25 cellular contexts compared by ENCODE assay signal in genomic region chr18:10562773-10563160, GRCh38.
"Had no signal": no experiment of that assay in that cellular context is flagged by ENCODE, and none has a peak within 500 bp of the region (broad histone marks: within the 10 kb centered on the region; RNA-seq: fewer than 3 reads in every experiment).

No MANE protein-coding gene starts in this region.

- DNase-seq: activated CD4-positive, alpha-beta T cell treated with anti-CD3 and anti-CD28 coated beads for 1 hour; activated CD4-positive, alpha-beta T cell treated with anti-CD3 and anti-CD28 coated beads, Interleukin-2, amount 50 U/mL, for 1 hour; activated CD8-positive, alpha-beta memory T cell treated with anti-CD3 and anti-CD28 coated beads, Interleukin-2, amount 10 ng/mL, durations not matched to agents 7 days and 5 days; activated CD8-positive, alpha-beta T cell treated with anti-CD3 and anti-CD28 coated beads, Interleukin-2, amount 10 ng/mL, durations not matched to agents 7 days and 5 days; activated naive CD8-positive, alpha-beta T cell treated with anti-CD3 and anti-CD28 coated beads, Interleukin-2, amount 50 U/mL, for 24 hours; activated T-cell treated with anti-CD3 and anti-CD28 coated beads, Interleukin-2, amount 50 U/mL, for 48 hours; anterior cingulate cortex; endodermal cell; gastrocnemius medialis; islet precursor cell; left ventricle myocardium inferior; mucosa of descending colon; posterior cingulate gyrus; stimulated activated CD4-positive, alpha-beta T cell treated with anti-CD3 and anti-CD28 coated beads, Interleukin-4, amount 100 ng/mL, for 1 hour; stimulated activated naive CD8-positive, alpha-beta T cell treated with anti-CD3 and anti-CD28 coated beads, Interleukin-15, Interleukin-2, amounts not matched to agents 100 U/mL and 50 U/mL, for 24 hours; T-helper 2 cell; testis; transverse colon had no signal

- H3K36me3 ChIP-seq: gastrocnemius medialis, transverse colon had no signal

- H3K4me1 ChIP-seq: testis had no signal

- H3K4me3 ChIP-seq: gastrocnemius medialis, hepatocyte, left ventricle myocardium inferior, mucosa of descending colon, testis, transverse colon had no signal

- H3K27me3 Mint-ChIP-seq: activated CD8-positive, alpha-beta memory T cell treated with anti-CD3 and anti-CD28 coated beads, Interleukin-2, amount 10 ng/mL, durations not matched to agents 7 days and 5 days; activated naive CD4-positive, alpha-beta T cell treated with anti-CD3 and anti-CD28 coated beads, Interleukin-2, amount 50 U/mL, for 24 hours; activated naive CD8-positive, alpha-beta T cell treated with anti-CD3 and anti-CD28 coated beads, Interleukin-2, amount 50 U/mL, for 24 hours; brain had no signal

- H3K27ac ChIP-seq: gastrocnemius medialis, hepatocyte, left ventricle myocardium inferior, testis, transverse colon had no signal

- H3K9me3 Mint-ChIP-seq: activated naive CD4-positive, alpha-beta T cell treated with anti-CD3 and anti-CD28 coated beads, Interleukin-2, amount 50 U/mL, for 24 hours; activated naive CD8-positive, alpha-beta T cell treated with anti-CD3 and anti-CD28 coated beads, Interleukin-2, amount 50 U/mL, for 24 hours; activated T-helper 2 cell treated with anti-CD3 and anti-CD28 coated beads, Interferon-gamma antibody, Interleukin-2, Interleukin-4, amounts not matched to agents 10 μg/mL and 5 μg/mL and 100 μg/mL, durations not matched to agents 14 hours and 24 hours and 36 hours; dendritic cell treated with granulocyte-macrophage colony-stimulating factor and Interleukin-4, amounts not matched to agents 40 ng/mL and 50 ng/mL, for 4 days; endodermal cell had no signal

- H3K27ac Mint-ChIP-seq: activated CD8-positive, alpha-beta memory T cell treated with anti-CD3 and anti-CD28 coated beads, Interleukin-2, amount 10 ng/mL, durations not matched to agents 7 days and 5 days; activated CD8-positive, alpha-beta T cell treated with anti-CD3 and anti-CD28 coated beads, Interleukin-2, amount 10 ng/mL, durations not matched to agents 7 days and 5 days; activated naive CD4-positive, alpha-beta T cell treated with anti-CD3 and anti-CD28 coated beads, Interleukin-2, amount 50 U/mL, for 24 hours; activated naive CD8-positive, alpha-beta T cell treated with anti-CD3 and anti-CD28 coated beads, Interleukin-2, amount 50 U/mL, for 24 hours; activated T-helper 2 cell treated with anti-CD3 and anti-CD28 coated beads, Interferon-gamma antibody, Interleukin-2, Interleukin-4, amounts not matched to agents 10 μg/mL and 5 μg/mL and 100 μg/mL, durations not matched to agents 14 hours and 24 hours and 36 hours; brain; dendritic cell treated with granulocyte-macrophage colony-stimulating factor and Interleukin-4, amounts not matched to agents 40 ng/mL and 50 ng/mL, for 4 days; endodermal cell; WTC11 had no signal

- H3K9me3 ChIP-seq: gastrocnemius medialis, left ventricle myocardium inferior, mucosa of descending colon, testis, transverse colon had no signal

- H3K4me3 Mint-ChIP-seq: activated CD8-positive, alpha-beta memory T cell treated with anti-CD3 and anti-CD28 coated beads, Interleukin-2, amount 10 ng/mL, durations not matched to agents 7 days and 5 days; activated CD8-positive, alpha-beta T cell treated with anti-CD3 and anti-CD28 coated beads, Interleukin-2, amount 10 ng/mL, durations not matched to agents 7 days and 5 days; activated naive CD4-positive, alpha-beta T cell treated with anti-CD3 and anti-CD28 coated beads, Interleukin-2, amount 50 U/mL, for 24 hours; activated naive CD8-positive, alpha-beta T cell treated with anti-CD3 and anti-CD28 coated beads, Interleukin-2, amount 50 U/mL, for 24 hours; brain; dendritic cell treated with granulocyte-macrophage colony-stimulating factor and Interleukin-4, amounts not matched to agents 40 ng/mL and 50 ng/mL, for 4 days; endodermal cell; nephron; WTC11 had no signal

- H3K36me3 Mint-ChIP-seq: activated CD8-positive, alpha-beta memory T cell treated with anti-CD3 and anti-CD28 coated beads, Interleukin-2, amount 10 ng/mL, durations not matched to agents 7 days and 5 days; brain had no signal

- H3K27me3 ChIP-seq: gastrocnemius medialis, hepatocyte, testis, transverse colon had no signal
